Comparison of ENCODE assay signal across 10 cellular contexts in the genomic region with DNA sequence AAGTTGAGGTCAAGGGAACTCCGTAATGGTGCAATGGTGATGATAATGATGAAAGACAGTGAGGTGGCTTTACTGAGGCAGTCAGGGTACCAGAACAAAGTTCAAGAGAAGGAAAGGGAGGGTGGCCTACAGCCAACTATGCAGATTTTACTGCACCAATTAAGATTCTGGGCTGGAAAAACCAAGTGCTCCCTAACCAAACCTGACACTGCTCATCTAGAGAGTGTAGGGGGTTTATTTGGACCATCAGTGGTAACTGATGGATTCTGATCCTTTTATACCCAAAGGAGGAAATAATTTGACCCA. TPM values are rescaled to one million over a fixed set of nuclear protein-coding genes. Genes with fewer than 3 reads are reported as not detected.
DNase-seq lines count a peak whose midpoint lies in the region; ATAC-seq, FAIRE-seq and TF ChIP-seq lines count a peak whose summit lies in the region.
"Had no signal": no experiment of that assay in that cellular context is flagged by ENCODE, and none has a peak within 500 bp of the region (broad histone marks: within the 10 kb centered on the region; RNA-seq: fewer than 3 reads in every experiment).

No MANE protein-coding gene starts in this region.

- H2BK120ac ChIP-seq in mesenchymal stem cell (ENCODE audit: low read depth, low read length) = no peak overlapping the region

- TF ChIP-seq CTCF in HepG2 (CRISPR knock-in tag; IDR thresholded peaks at IDR 0.05) (no peak), RWPE1 (conservative IDR thresholded peaks at IDR 0.05; ENCODE audit: low read depth) (no peak), osteoblast (IDR thresholded peaks at IDR 0.05; ENCODE audit: extremely low read depth, low read depth, low read length) (no peak)

- TF ChIP-seq EP300 in HepG2 (IDR thresholded peaks at IDR 0.05; ENCODE audit: low read depth in 2 of 2, low read length in 2 of 2) (no peak), HepG2 (CRISPR knock-in tag; IDR thresholded peaks at IDR 0.05; ENCODE audit: borderline replicate concordance) (no peak)

- DNase-seq in NCI-H510A treated with DMSO at 0.1 percent for 48 hours (lab: John Stamatoyannopoulos, UW) (peak; percentile 60), NCI-H510A (lab: John Stamatoyannopoulos, UW) (no peak), HepG2 (ENCODE audit: low spot score) (no peak), mesenchymal stem cell (no peak), RWPE1 (ENCODE audit: low spot score) (no peak), osteoblast (ENCODE audit: insufficient read length, low spot score, missing footprints) (no peak)
- no peak for DNase-seq in activated naive CD8-positive, alpha-beta T cell treated with anti-CD3 and anti-CD28 coated beads, Interleukin-2, amount 10 ng/mL, durations not matched to agents 7 days and 5 days
- no peak for DNase-seq in stimulated activated naive B cell treated with anti-CD40 and anti-IgM and Interleukin-4, amounts not matched to agents 10 μg/mL and 1 μg/mL and 100 μg/mL, for 72 hours
- DNase-seq: left ventricle myocardium superior had no signal

- H3K14ac ChIP-seq in mesenchymal stem cell (ENCODE audit: low read length in 2 of 2) = no peak overlapping the region

- H4K8ac ChIP-seq in mesenchymal stem cell (ENCODE audit: low read length) = no peak overlapping the region

- H3K27ac Mint-ChIP-seq in activated naive CD8-positive, alpha-beta T cell treated with anti-CD3 and anti-CD28 coated beads, Interleukin-2, amount 10 ng/mL, durations not matched to agents 7 days and 5 days = no peak overlapping the region
- H3K27ac Mint-ChIP-seq in stimulated activated naive B cell treated with anti-CD40 and anti-IgM and Interleukin-4, amounts not matched to agents 10 μg/mL and 1 μg/mL and 100 μg/mL, for 72 hours = no peak overlapping the region

- peaks cover 28% of the 10 kb centered on the region for H3K27me3 Mint-ChIP-seq in activated naive CD8-positive, alpha-beta T cell treated with anti-CD3 and anti-CD28 coated beads, Interleukin-2, amount 10 ng/mL, durations not matched to agents 7 days and 5 days
- H3K27me3 Mint-ChIP-seq in stimulated activated naive B cell treated with anti-CD40 and anti-IgM and Interleukin-4, amounts not matched to agents 10 μg/mL and 1 μg/mL and 100 μg/mL, for 72 hours = peaks cover 52 to 54% of the 10 kb centered on the region in 2 donors

- H3K27me3 ChIP-seq in HepG2 (ENCODE audit: control insufficient read depth in 1 of 2, insufficient read depth in 2 of 2, low read length in 2 of 2) (no peaks in the 10 kb centered on the region), mesenchymal stem cell (ENCODE audit: control insufficient read depth in 1 of 2, insufficient read depth in 1 of 2, low read length in 2 of 2) (peaks cover 12 to 25% of the 10 kb centered on the region in 2 experiments), osteoblast (ENCODE audit: insufficient read depth, low read length) (peaks cover 17% of the 10 kb centered on the region)

- TF ChIP-seq POLR2A in HepG2 (IDR thresholded peaks at IDR 0.05; ENCODE audit: insufficient read depth in 1 of 2, low read depth in 2 of 2, low read length in 2 of 2) = no peak

- H3K4me1 ChIP-seq in HepG2 (ENCODE audit: insufficient read depth, low read length) (peaks cover 20% of the 10 kb centered on the region), mesenchymal stem cell (ENCODE audit: control insufficient read depth, insufficient read depth, low read depth, low read length) (peaks cover 10% of the 10 kb centered on the region), osteoblast (ENCODE audit: insufficient read depth, low read length) (peaks cover 9% of the 10 kb centered on the region)

- H3K36me3 ChIP-seq in HepG2 (replicated peaks in 1 of 2; ENCODE audit: control insufficient read depth in 1 of 2, insufficient read depth in 2 of 2, low read length in 2 of 2) = no peaks in the 10 kb centered on the region
- no peaks in the 10 kb centered on the region for H3K36me3 ChIP-seq in mesenchymal stem cell (ENCODE audit: control insufficient read depth in 1 of 2, insufficient read depth in 2 of 2, low read depth in 1 of 2, low read length in 2 of 2)
- H3K36me3 ChIP-seq in osteoblast (ENCODE audit: insufficient read depth, low read length) = no peaks in the 10 kb centered on the region

- intact Hi-C loops in HepG2 (cut with micrococcal nuclease; ENCODE audit: unreplicated experiment) = no loop called here

- peak overlapping the region; percentile 90 for H3K27ac ChIP-seq in HepG2 (ENCODE audit: extremely low read length, insufficient read depth, low read length)
- H3K27ac ChIP-seq in mesenchymal stem cell (ENCODE audit: low read length, poor library complexity, severe bottlenecking) = no peak overlapping the region
- no peak overlapping the region for H3K27ac ChIP-seq in RWPE1
- H3K27ac ChIP-seq in osteoblast (ENCODE audit: low read depth, low read length) = no peak overlapping the region
- H3K27ac ChIP-seq: 22Rv1 had no signal

- H3K79me1 ChIP-seq in mesenchymal stem cell (replicated peaks; ENCODE audit: low read length, poor library complexity, severe bottlenecking) = no peaks in the 10 kb centered on the region

- H2AFZ ChIP-seq in HepG2 (ENCODE audit: low read length) (no peak overlapping the region), mesenchymal stem cell (ENCODE audit: low read depth, low read length) (no peak overlapping the region), osteoblast (ENCODE audit: low read length) (no peak overlapping the region)

- H2BK12ac ChIP-seq in mesenchymal stem cell (ENCODE audit: low read length in 2 of 2) = no peak overlapping the region

- CTCF ChIA-PET in HepG2 (lab: Yijun Ruan, JAX; ENCODE audit: low intra/inter-chr PET ratio, low total read pairs) (no interaction called here), RWPE1 (lab: Yijun Ruan, JAX) (no interaction called here)

- no peak overlapping the region for H4K91ac ChIP-seq in mesenchymal stem cell (ENCODE audit: low read length)

- H3K4me2 ChIP-seq in HepG2 (ENCODE audit: low read depth, low read length) (peak overlapping the region; percentile 94), mesenchymal stem cell (ENCODE audit: low read length, poor library complexity, severe bottlenecking) (no peak overlapping the region), osteoblast (ENCODE audit: insufficient read depth, low read length) (no peak overlapping the region)

- no peaks in the 10 kb centered on the region for H3K79me2 ChIP-seq in HepG2 (ENCODE audit: insufficient read depth, low read length)
- no peaks in the 10 kb centered on the region for H3K79me2 ChIP-seq in osteoblast (ENCODE audit: insufficient read depth, low read length)

- H3K9ac ChIP-seq in HepG2 (ENCODE audit: insufficient read depth, low read depth, low read length) (peak overlapping the region; percentile 39; the same call in 1 of the 2 replicates), mesenchymal stem cell (ENCODE audit: low read length) (no peak overlapping the region)

- H3K4me1 Mint-ChIP-seq in activated naive CD8-positive, alpha-beta T cell treated with anti-CD3 and anti-CD28 coated beads, Interleukin-2, amount 10 ng/mL, durations not matched to agents 7 days and 5 days = peaks cover 3% of the 10 kb centered on the region
- H3K4me1 Mint-ChIP-seq in stimulated activated naive B cell treated with anti-CD40 and anti-IgM and Interleukin-4, amounts not matched to agents 10 μg/mL and 1 μg/mL and 100 μg/mL, for 72 hours = peaks cover 5 to 6% of the 10 kb centered on the region in 2 donors

- no peak overlapping the region for H2AK5ac ChIP-seq in mesenchymal stem cell (ENCODE audit: low read length, severe bottlenecking)

- no peak overlapping the region for H3K4ac ChIP-seq in mesenchymal stem cell (ENCODE audit: low read depth in 1 of 2, low read length in 2 of 2)

- H3K9me3 Mint-ChIP-seq in activated naive CD8-positive, alpha-beta T cell treated with anti-CD3 and anti-CD28 coated beads, Interleukin-2, amount 10 ng/mL, durations not matched to agents 7 days and 5 days = no peaks in the 10 kb centered on the region
- H3K9me3 Mint-ChIP-seq in stimulated activated naive B cell treated with anti-CD40 and anti-IgM and Interleukin-4, amounts not matched to agents 10 μg/mL and 1 μg/mL and 100 μg/mL, for 72 hours = peaks cover 3 to 4% of the 10 kb centered on the region in 2 donors

- H3K36me3 Mint-ChIP-seq in activated naive CD8-positive, alpha-beta T cell treated with anti-CD3 and anti-CD28 coated beads, Interleukin-2, amount 10 ng/mL, durations not matched to agents 7 days and 5 days = no peaks in the 10 kb centered on the region
- H3K36me3 Mint-ChIP-seq in stimulated activated naive B cell treated with anti-CD40 and anti-IgM and Interleukin-4, amounts not matched to agents 10 μg/mL and 1 μg/mL and 100 μg/mL, for 72 hours = no peaks in the 10 kb centered on the region

- no peaks in the 10 kb centered on the region for H4K20me1 ChIP-seq in HepG2 (ENCODE audit: insufficient read depth, low read length)
- no peaks in the 10 kb centered on the region for H4K20me1 ChIP-seq in osteoblast (ENCODE audit: insufficient read depth, low read length)

- 0% methylated on average over 1 of the region's 1 CpG for WGBS in HepG2 (ENCODE audit: low lambda C conversion rate)
- 38% methylated on average over 1 of the region's 1 CpG for WGBS in mesenchymal stem cell

- no peak for TF ChIP-seq RAD21 in HepG2 (CRISPR knock-in tag; IDR thresholded peaks at IDR 0.05)

- no peak for ATAC-seq in activated naive CD8-positive, alpha-beta T cell treated with anti-CD3 and anti-CD28 coated beads, Interleukin-2, amount 10 ng/mL, durations not matched to agents 7 days and 5 days (ENCODE audit: low read depth)
- no peak; the same call in 2 of the 3 replicates for ATAC-seq in HepG2
- no peak for ATAC-seq in stimulated activated naive B cell treated with anti-CD40 and anti-IgM and Interleukin-4, amounts not matched to agents 10 μg/mL and 1 μg/mL and 100 μg/mL, for 72 hours (replicated peaks)

- no TSS peak for BruUV-seq in HepG2 (replicated peaks; lab: Mats Ljungman, UMichigan)

- H3K4me3 Mint-ChIP-seq in activated naive CD8-positive, alpha-beta T cell treated with anti-CD3 and anti-CD28 coated beads, Interleukin-2, amount 10 ng/mL, durations not matched to agents 7 days and 5 days = peak overlapping the region; percentile 31
- H3K4me3 Mint-ChIP-seq in stimulated activated naive B cell treated with anti-CD40 and anti-IgM and Interleukin-4, amounts not matched to agents 10 μg/mL and 1 μg/mL and 100 μg/mL, for 72 hours = peak overlapping the region; percentile 44 to 46

- H3K18ac ChIP-seq in mesenchymal stem cell (ENCODE audit: low read depth in 1 of 2, low read length in 2 of 2) = no peak overlapping the region

- no peaks in the 10 kb centered on the region for H3K9me3 ChIP-seq in HepG2 (ENCODE audit: low read length)
- H3K9me3 ChIP-seq in mesenchymal stem cell (ENCODE audit: control insufficient read depth, low read length) = no peaks in the 10 kb centered on the region
- no peaks in the 10 kb centered on the region for H3K9me3 ChIP-seq in osteoblast (ENCODE audit: low read depth, low read length)

- no peak overlapping the region for H2BK15ac ChIP-seq in mesenchymal stem cell (ENCODE audit: low read depth, poor library complexity, severe bottlenecking)

- POLR2A ChIA-PET in activated naive CD8-positive, alpha-beta T cell treated with anti-CD3 and anti-CD28 coated beads, Interleukin-2, amount 10 ng/mL, durations not matched to agents 7 days and 5 days (lab: Charles Lee) = no interaction called here
- POLR2A ChIA-PET in HepG2 (lab: Yijun Ruan, JAX) = interaction anchor here (1.0 to 1.2 kb wide), 2 partner anchors 329 to 436 kb away, joined by 5 read pairs; a partner anchor contains a TSS
- POLR2A ChIA-PET in RWPE1 (lab: Yijun Ruan, JAX; ENCODE audit: low non-redundant PET) = no interaction called here

- in situ Hi-C loops in HepG2 (cut with HindIII; ENCODE audit: extremely low pct_ligation_motif_present, low pct_unique_long_range_greater_than_20kb) = no loop called here

- no peak for FAIRE-seq in HepG2 (lab: Jason Lieb, UNC)

- H3K23ac ChIP-seq in mesenchymal stem cell (ENCODE audit: low read length in 2 of 2) = no peak overlapping the region

- H3K4me3 ChIP-seq in HepG2 (replicated peaks in 1 of 3; ENCODE audit: insufficient read depth in 1 of 3, low read depth in 2 of 3, low read length in 3 of 3) (peak overlapping the region; percentile 18 to 83 (median 34); a peak in 4 of 6 replicates), mesenchymal stem cell (ENCODE audit: insufficient read depth in 1 of 2, low read depth in 1 of 2, low read length in 2 of 2) (no peak overlapping the region), osteoblast (ENCODE audit: insufficient read depth, low read length) (no peak overlapping the region)

- no peak overlapping the region for H2BK5ac ChIP-seq in mesenchymal stem cell (ENCODE audit: low read depth, low read length, poor library complexity, severe bottlenecking)

RNA-seq across cellular contexts. Expression of a gene that starts 0.4 kb away (rescaled TPM):
- total RNA-seq in activated naive CD8-positive, alpha-beta T cell treated with anti-CD3 and anti-CD28 coated beads, Interleukin-2, amount 10 ng/mL, durations not matched to agents 7 days and 5 days = not detected
- 0.18 and 0.62 TPM in 2 replicates for total RNA-seq in HepG2 (2016; rRNA removed; fragmentation: Illumina TruSeq; extraction: Trizol)
- not detected in 2 replicates for total RNA-seq in HepG2 (2016; cell fraction: cytosol; rRNA removed; fragmentation: Illumina TruSeq; extraction: Trizol; ENCODE audit: low read depth)
- total RNA-seq in HepG2 (2016; cell fraction: insoluble cytoplasmic fraction; rRNA removed; fragmentation: Illumina TruSeq; extraction: Trizol) = 0.24 and 0.42 TPM in 2 replicates
- total RNA-seq in HepG2 (2016; cell fraction: membrane; rRNA removed; fragmentation: Illumina TruSeq; extraction: Trizol) = 0.21 TPM in 1 of 2 replicates, not detected in the other
- 0.41 and 0.43 TPM in 2 replicates for total RNA-seq in HepG2 (2016; cell fraction: nucleus; rRNA removed; fragmentation: Illumina TruSeq; extraction: Trizol)
- polyA plus RNA-seq in HepG2 (2011; rRNA removed) = 0.08 and 0.21 TPM in 2 replicates
- polyA plus RNA-seq in HepG2 (2011; cell fraction: cytosol; rRNA removed) = not detected in 2 replicates
- not detected in 2 replicates for polyA plus RNA-seq in HepG2 (2011; cell fraction: nucleus; rRNA removed)
- polyA plus RNA-seq in HepG2 (2012) = not detected in 2 replicates
- polyA plus RNA-seq in HepG2 (2016; cell fraction: cytosol; fragmentation: Illumina TruSeq; extraction: Trizol; ENCODE audit: low read depth) = not detected in 2 replicates
- 0.28 and 0.52 TPM in 2 replicates for polyA plus RNA-seq in HepG2 (2016; cell fraction: insoluble cytoplasmic fraction; fragmentation: Illumina TruSeq; extraction: Trizol; ENCODE audit: low read depth)
- polyA plus RNA-seq in HepG2 (2016; cell fraction: membrane; fragmentation: Illumina TruSeq; extraction: Trizol; ENCODE audit: low read depth) = not detected in 2 replicates
- polyA plus RNA-seq in HepG2 (2016; cell fraction: nucleus; fragmentation: Illumina TruSeq; extraction: Trizol; ENCODE audit: insufficient read depth, low read depth) = 0.21 TPM in 1 of 2 replicates, not detected in the other
- not detected in 2 replicates for polyA minus RNA-seq in HepG2 (2011; rRNA and poly(A)+ RNA removed; ENCODE audit: low replicate concordance)
- polyA minus RNA-seq in HepG2 (2011; cell fraction: cytosol; rRNA and poly(A)+ RNA removed) = not detected in 2 replicates
- 0.64 and 1.6 TPM in 2 replicates for polyA minus RNA-seq in HepG2 (2011; cell fraction: nucleus; rRNA and poly(A)+ RNA removed)
- not detected for polyA plus RNA-seq in mesenchymal stem cell (2013, experiment 1 of 2)
- polyA plus RNA-seq in mesenchymal stem cell (2013, experiment 2 of 2) = not detected
- not detected in 2 replicates for total RNA-seq in osteoblast

RNA-seq across cellular contexts. Expression of a gene that starts 49.8 kb away (rescaled TPM):
- not detected for total RNA-seq in activated naive CD8-positive, alpha-beta T cell treated with anti-CD3 and anti-CD28 coated beads, Interleukin-2, amount 10 ng/mL, durations not matched to agents 7 days and 5 days
- total RNA-seq in HepG2 (2016; rRNA removed; fragmentation: Illumina TruSeq; extraction: Trizol) (0.04 and 0.20 TPM in 2 replicates), osteoblast (under 0.01 and 0.29 TPM in 2 replicates)
- 0.09 TPM in 1 of 2 replicates, not detected in the other for total RNA-seq in HepG2 (2016; cell fraction: cytosol; rRNA removed; fragmentation: Illumina TruSeq; extraction: Trizol; ENCODE audit: low read depth)
- 0.06 TPM in 1 of 2 replicates, not detected in the other for total RNA-seq in HepG2 (2016; cell fraction: insoluble cytoplasmic fraction; rRNA removed; fragmentation: Illumina TruSeq; extraction: Trizol)
- 0.06 and 0.10 TPM in 2 replicates for total RNA-seq in HepG2 (2016; cell fraction: membrane; rRNA removed; fragmentation: Illumina TruSeq; extraction: Trizol)
- total RNA-seq in HepG2 (2016; cell fraction: nucleus; rRNA removed; fragmentation: Illumina TruSeq; extraction: Trizol) = 0.19 TPM in 1 of 2 replicates, not detected in the other
- polyA plus RNA-seq in HepG2 (2011; rRNA removed) = 0.18 and 0.21 TPM in 2 replicates
- polyA plus RNA-seq in HepG2 (2011; cell fraction: cytosol; rRNA removed) = 0.07 and 0.10 TPM in 2 replicates
- 0.16 and 0.32 TPM in 2 replicates for polyA plus RNA-seq in HepG2 (2011; cell fraction: nucleus; rRNA removed)
- polyA plus RNA-seq in HepG2 (2012) = not detected in 2 replicates
- not detected in 2 replicates for polyA plus RNA-seq in HepG2 (2016; cell fraction: cytosol; fragmentation: Illumina TruSeq; extraction: Trizol; ENCODE audit: low read depth)
- polyA plus RNA-seq in HepG2 (2016; cell fraction: insoluble cytoplasmic fraction; fragmentation: Illumina TruSeq; extraction: Trizol; ENCODE audit: low read depth) = not detected in 2 replicates
- polyA plus RNA-seq in HepG2 (2016; cell fraction: membrane; fragmentation: Illumina TruSeq; extraction: Trizol; ENCODE audit: low read depth) = not detected in 2 replicates
- polyA plus RNA-seq in HepG2 (2016; cell fraction: nucleus; fragmentation: Illumina TruSeq; extraction: Trizol; ENCODE audit: insufficient read depth, low read depth) = 0.19 and 0.32 TPM in 2 replicates
- not detected in 2 replicates for polyA minus RNA-seq in HepG2 (2011; rRNA and poly(A)+ RNA removed; ENCODE audit: low replicate concordance)
- polyA minus RNA-seq in HepG2 (2011; cell fraction: cytosol; rRNA and poly(A)+ RNA removed) = not detected in 2 replicates
- polyA minus RNA-seq in HepG2 (2011; cell fraction: nucleus; rRNA and poly(A)+ RNA removed) = not detected in 2 replicates
- 0.03 TPM for polyA plus RNA-seq in mesenchymal stem cell (2013, experiment 1 of 2)
- polyA plus RNA-seq in mesenchymal stem cell (2013, experiment 2 of 2) = 0.07 TPM

Comparison
In these comparisons a context has a peak if more than half of its experiments do, and no peak if none do; other contexts are left out.
1. H3K4me3 ChIP-seq: peak in HepG2 (3 of 3); none in mesenchymal stem cell (0 of 2) and osteoblast (single experiment).